In the genomic region with DNA sequence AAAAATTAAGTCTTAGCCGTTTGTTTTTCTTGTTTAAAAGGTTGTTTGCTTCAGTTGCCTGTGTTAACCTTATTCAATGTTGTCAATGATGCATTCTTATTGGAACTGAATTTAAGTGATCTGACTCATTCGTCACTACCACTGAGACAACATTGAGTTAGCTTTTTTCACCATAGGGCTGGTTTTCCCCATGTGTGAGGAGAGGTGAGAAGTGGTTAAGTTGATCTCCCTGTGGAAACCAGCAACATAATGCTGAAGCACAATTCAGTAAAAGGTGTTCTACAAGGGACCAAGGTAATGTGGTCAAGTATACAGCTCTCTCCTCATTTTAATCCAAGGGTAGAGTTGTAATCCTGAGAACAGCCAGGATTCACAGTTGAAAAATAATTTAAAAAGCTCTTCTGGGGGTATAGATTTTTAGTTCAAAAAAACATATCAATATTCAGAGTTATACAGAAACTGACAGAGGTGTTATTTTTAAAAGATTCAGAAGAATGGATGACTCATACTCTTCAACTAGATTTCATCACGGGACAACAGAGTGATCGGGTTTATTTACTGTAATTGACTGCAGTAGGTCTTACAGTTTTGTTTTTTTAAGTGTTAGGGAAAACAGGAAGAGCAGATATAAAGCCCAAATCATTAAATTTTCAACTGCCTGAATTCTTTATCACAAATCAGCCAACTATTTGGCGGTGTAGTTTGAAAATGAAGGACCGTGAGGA, we compare ENCODE assay signal across 9 cellular contexts. TPM values are rescaled to one million over a fixed set of nuclear protein-coding genes. Genes with fewer than 3 reads are reported as not detected.
DNase-seq lines count a peak whose midpoint lies in the region; ATAC-seq and TF ChIP-seq lines count a peak whose summit lies in the region.
"Had no signal": no experiment of that assay in that cellular context is flagged by ENCODE, and none has a peak within 500 bp of the region (broad histone marks: within the 10 kb centered on the region; RNA-seq: fewer than 3 reads in every experiment).

No MANE protein-coding gene starts in this region.

- H3K27ac ChIP-seq in thyroid gland: peak overlapping the region in 2 of 3 donors; percentile 32 to 56

- intact Hi-C loops in thyroid gland (cut with DNase I): no loop called here

- peaks cover 22 to 45% of the 10 kb centered on the region in 2 donors for H3K36me3 Mint-ChIP-seq in activated T-cell treated with anti-CD3 and anti-CD28 coated beads, Interleukin-2, amount 50 U/mL, for 72 hours (ENCODE audit: insufficient read depth in 2 of 2)
- no peaks in the 10 kb centered on the region for H3K36me3 Mint-ChIP-seq in glutamatergic neuron (ENCODE audit: unreplicated experiment)

- H3K9me3 ChIP-seq in thyroid gland: no peaks in the 10 kb centered on the region

- peak overlapping the region; percentile 99 for H3K27ac Mint-ChIP-seq in activated T-cell treated with anti-CD3 and anti-CD28 coated beads, Interleukin-2, amount 50 U/mL, for 72 hours
- H3K27ac Mint-ChIP-seq in glutamatergic neuron (ENCODE audit: unreplicated experiment): no peak overlapping the region

- no peaks in the 10 kb centered on the region for H3K27me3 Mint-ChIP-seq in activated T-cell treated with anti-CD3 and anti-CD28 coated beads, Interleukin-2, amount 50 U/mL, for 72 hours (ENCODE audit: low read depth)
- H3K27me3 Mint-ChIP-seq in glutamatergic neuron (ENCODE audit: unreplicated experiment): no peaks in the 10 kb centered on the region
- H3K27me3 Mint-ChIP-seq: IgD-negative memory B cell had no signal

- peak; percentile 75 to 76 for ATAC-seq in activated T-cell treated with anti-CD3 and anti-CD28 coated beads, Interleukin-2, amount 50 U/mL, for 72 hours (replicated peaks in 1 of 2)
- ATAC-seq in HG02870 (IDR thresholded peaks at IDR 0.05; ENCODE audit: unreplicated experiment) (no peak), HG02571 (IDR thresholded peaks at IDR 0.05; ENCODE audit: unreplicated experiment) (no peak)

- peak; percentile 53 to 59 for DNase-seq in activated T-cell treated with anti-CD3 and anti-CD28 coated beads, Interleukin-2, amount 50 U/mL, for 72 hours
- no peak for DNase-seq in activated T-cell treated with anti-CD3 and anti-CD28 coated beads, Interleukin-2, amount 50 U/mL, for 48 hours
- DNase-seq in SK-MEL-5 (ENCODE audit: low read depth, low spot score): peak; percentile 28
- DNase-seq in fibroblast of pulmonary artery (ENCODE audit: low read depth): peak; percentile 76
- DNase-seq in thyroid gland: no peak
- DNase-seq in glutamatergic neuron: no peak

- H3K4me3 ChIP-seq in fibroblast of pulmonary artery (replicated peaks; ENCODE audit: low read depth, low read length) (peak overlapping the region; percentile 8), thyroid gland (replicated peaks in 1 of 3) (no peak overlapping the region)

- H3K4me1 ChIP-seq in thyroid gland: peaks cover 5 to 18% of the 10 kb centered on the region in 2 donors

- WGBS in thyroid gland, 2 donors: 75 to 82% methylated on average over 6 of the region's 6 CpGs

- H3K4me1 Mint-ChIP-seq in activated T-cell treated with anti-CD3 and anti-CD28 coated beads, Interleukin-2, amount 50 U/mL, for 72 hours (ENCODE audit: low read depth): peaks cover 68% of the 10 kb centered on the region
- H3K4me1 Mint-ChIP-seq in glutamatergic neuron (ENCODE audit: low read depth, unreplicated experiment): no peaks in the 10 kb centered on the region

- no peaks in the 10 kb centered on the region for H3K9me3 Mint-ChIP-seq in activated T-cell treated with anti-CD3 and anti-CD28 coated beads, Interleukin-2, amount 50 U/mL, for 72 hours
- no peaks in the 10 kb centered on the region for H3K9me3 Mint-ChIP-seq in glutamatergic neuron (ENCODE audit: unreplicated experiment)
- H3K9me3 Mint-ChIP-seq: IgD-negative memory B cell had no signal

- peaks cover 12 to 16% of the 10 kb centered on the region in 2 donors for H3K36me3 ChIP-seq in thyroid gland

- TF ChIP-seq POLR2A in thyroid gland (IDR thresholded peaks at IDR 0.05): no peak

- in situ Hi-C loops in SK-MEL-5 (cut with HindIII; ENCODE audit: low pct_unique_long_range_greater_than_20kb, low sequenced_read_pairs): no loop called here

- TF ChIP-seq CTCF in fibroblast of pulmonary artery (IDR thresholded peaks at IDR 0.05; ENCODE audit: low read length, missing control alignments) (no peak), thyroid gland (IDR thresholded peaks at IDR 0.05) (no peak), glutamatergic neuron (IDR thresholded peaks at IDR 0.05; ENCODE audit: partially characterized antibody, unreplicated experiment) (no peak)

- H3K4me3 Mint-ChIP-seq in activated T-cell treated with anti-CD3 and anti-CD28 coated beads, Interleukin-2, amount 50 U/mL, for 72 hours: peak overlapping the region; percentile 71 to 83
- H3K4me3 Mint-ChIP-seq in glutamatergic neuron (ENCODE audit: unreplicated experiment): no peak overlapping the region
- H3K4me3 Mint-ChIP-seq: IgD-negative memory B cell had no signal

- H3K27me3 ChIP-seq in thyroid gland: no peaks in the 10 kb centered on the region

RNA-seq across cellular contexts. Expression of a gene that starts 12.6 kb away (rescaled TPM):
- 100 to 1,000 TPM; 233 to 300 TPM for total RNA-seq in activated T-cell treated with anti-CD3 and anti-CD28 coated beads, Interleukin-2, amount 50 U/mL, for 72 hours
- total RNA-seq in SK-MEL-5 (2014; rRNA removed; shearing (Covaris generic)): 91.2 and 97.3 TPM in 2 replicates
- polyA plus RNA-seq in SK-MEL-5 (2015; cell fraction: cytosol; rRNA removed): 76.1 and 78.0 TPM in 2 replicates
- 474 and 513 TPM in 2 replicates for polyA plus RNA-seq in SK-MEL-5 (2015; cell fraction: nucleus; rRNA removed)
- total RNA-seq in thyroid gland (100 to 1,000 TPM in 2 of 4 donors, 10 to 100 TPM in 2; 68.2 to 151 (median 90.3) TPM), glutamatergic neuron (ENCODE audit: unreplicated experiment) (49.6 TPM)

RNA-seq across cellular contexts. Expression of a gene that starts 39.8 kb away (rescaled TPM):
- total RNA-seq in activated T-cell treated with anti-CD3 and anti-CD28 coated beads, Interleukin-2, amount 50 U/mL, for 72 hours: 100 to 1,000 TPM in 1 of 2 donors, 10 to 100 TPM in 1; 88.7 to 100 TPM
- 133 and 145 TPM in 2 replicates for total RNA-seq in SK-MEL-5 (2014; rRNA removed; shearing (Covaris generic))
- 81.0 and 91.4 TPM in 2 replicates for polyA plus RNA-seq in SK-MEL-5 (2015; cell fraction: cytosol; rRNA removed)
- 19.9 and 25.6 TPM in 2 replicates for polyA plus RNA-seq in SK-MEL-5 (2015; cell fraction: nucleus; rRNA removed)
- total RNA-seq in thyroid gland: 100 to 1,000 TPM in 2 of 4 donors, 10 to 100 TPM in 2; 91.0 to 121 (median 102) TPM
- total RNA-seq in glutamatergic neuron (ENCODE audit: unreplicated experiment): 111 TPM

Comparison
In these comparisons a context has a peak if more than half of its experiments do, and no peak if none do; other contexts are left out.
1. DNase-seq: peak in activated T-cell treated with anti-CD3 and anti-CD28 coated beads, Interleukin-2, amount 50 U/mL, for 72 hours (2 of 2), SK-MEL-5 (single experiment) and fibroblast of pulmonary artery (single experiment); none in activated T-cell treated with anti-CD3 and anti-CD28 coated beads, Interleukin-2, amount 50 U/mL, for 48 hours (0 of 2), thyroid gland (0 of 2) and glutamatergic neuron (single experiment).
2. ATAC-seq: peak in activated T-cell treated with anti-CD3 and anti-CD28 coated beads, Interleukin-2, amount 50 U/mL, for 72 hours (2 of 2); none in HG02870 (single experiment) and HG02571 (single experiment).